In genomic region chr20:35699127-35699913, GRCh38 we compare ENCODE assay signal across 8 cellular contexts. TPM values are rescaled to one million over a fixed set of nuclear protein-coding genes. Genes with fewer than 3 reads are reported as not detected.
DNase-seq lines count a peak whose midpoint lies in the region; ATAC-seq and TF ChIP-seq lines count a peak whose summit lies in the region.

Gene NFS1 (minus strand): TSS chr20:35699352. CDS start chr20:35699288, 64 bp downstream.
Gene ROMO1 (plus strand): TSS chr20:35699405. CDS start chr20:35699633, 228 bp downstream.

- BruUV-seq in Calu3 (replicated peaks; lab: Mats Ljungman, UMichigan) = TSS peak; percentile 80

- peaks cover 27 to 37% of the 10 kb centered on the region in 2 donors for H3K36me3 ChIP-seq in mucosa of rectum (ENCODE audit: control insufficient read depth in 2 of 2, insufficient read depth in 2 of 2, low read length in 2 of 2)

- peaks cover 60% of the 10 kb centered on the region for H3K36me3 Mint-ChIP-seq in Calu3 (ENCODE audit: insufficient read depth, unreplicated experiment)

- peaks cover 24% of the 10 kb centered on the region for H3K4me1 Mint-ChIP-seq in Calu3 (ENCODE audit: low read depth, unreplicated experiment)

- no peaks in the 10 kb centered on the region for H3K9me3 Mint-ChIP-seq in Calu3 (ENCODE audit: low read depth, unreplicated experiment)

- H3K9me3 ChIP-seq in mucosa of rectum (ENCODE audit: control insufficient read depth in 2 of 2, low read length in 2 of 2) = no peaks in the 10 kb centered on the region

- TF ChIP-seq POLR2A in erythroblast (IDR thresholded peaks at IDR 0.05; ENCODE audit: low read length) = peak; percentile 73

- peak within 1 kb of the TSS; percentile 90 for H3K4me3 Mint-ChIP-seq in Calu3 (ENCODE audit: low read depth, unreplicated experiment)

- no peak for TF ChIP-seq CTCF in Calu3 (IDR thresholded peaks at IDR 0.05; ENCODE audit: unreplicated experiment)

- peak within 1 kb of the TSS; percentile 93 to 98 for H3K9ac ChIP-seq in mucosa of rectum (ENCODE audit: low read depth in 1 of 2, low read length in 2 of 2)

- peak; percentile 73 for ATAC-seq in GM21423 (IDR thresholded peaks at IDR 0.05; ENCODE audit: unreplicated experiment)

- intact Hi-C loops in Calu3 (cut with micrococcal nuclease; ENCODE audit: unreplicated experiment) = loop anchor here (5.0 kb wide), 1 partner anchor 187 kb away; no protein-coding TSS in a partner anchor

- H3K27me3 ChIP-seq in mucosa of rectum (ENCODE audit: control insufficient read depth in 2 of 2, insufficient read depth in 2 of 2, low read length in 2 of 2) = no peaks in the 10 kb centered on the region

- DNase-seq in Calu3 (peak; percentile 91), HuH-7 (ENCODE audit: low spot score) (peak; percentile 96), OCI-M1 (lab: John Stamatoyannopoulos, UW) (peak; percentile 92), erythroblast (lab: John Stamatoyannopoulos, UW) (peak; percentile 88 to 91)
- DNase-seq in activated T-cell treated with anti-CD3 and anti-CD28 coated beads, Interleukin-2, amount 50 U/mL, for 1 hour = peak; percentile 87
- peak; percentile 90 for DNase-seq in stimulated activated CD8-positive, alpha-beta memory T cell treated with anti-CD3 and anti-CD28 coated beads, Interleukin-4, amount 100 ng/mL, for 48 hours

- H3K27ac Mint-ChIP-seq in Calu3 (ENCODE audit: unreplicated experiment) = peak within 1 kb of the TSS; percentile 87

- peaks cover 18 to 20% of the 10 kb centered on the region in 2 donors for H3K4me1 ChIP-seq in mucosa of rectum (ENCODE audit: control insufficient read depth in 2 of 2, insufficient read depth in 2 of 2, low read length in 2 of 2)

- H3K4me3 ChIP-seq in mucosa of rectum (ENCODE audit: low read length in 2 of 2) = peak within 1 kb of the TSS; percentile 94 to 99

- peak within 1 kb of the TSS; percentile 89 to 94 for H3K27ac ChIP-seq in mucosa of rectum (ENCODE audit: low read depth in 2 of 2, low read length in 2 of 2)

- no peaks in the 10 kb centered on the region for H3K27me3 Mint-ChIP-seq in Calu3 (ENCODE audit: unreplicated experiment)

- CTCF ChIA-PET in Calu3 (lab: Charles Lee) = interaction anchor here (0.6 to 1.0 kb wide), 5 partner anchors 13 to 245 kb away, joined by 3 read pairs; partner anchors contain the start of gene RBM39

RNA-seq across cellular contexts. Expression of gene NFS1, which starts in this region (rescaled TPM):
- 44.6 and 53.0 TPM in 2 replicates for total RNA-seq in Calu3 (2022)

RNA-seq across cellular contexts. Expression of gene ROMO1, which starts in this region (rescaled TPM):
- 230 and 267 TPM in 2 replicates for total RNA-seq in Calu3 (2022)

Comparison
In these comparisons a context has a peak if more than half of its experiments do, and no peak if none do; other contexts are left out.
1. Peak in every context shown above with its lines: DNase-seq, ATAC-seq, H3K4me3 ChIP-seq and H3K27ac ChIP-seq.